Comparison of ENCODE assay signal across 8 cellular contexts in the genomic region with DNA sequence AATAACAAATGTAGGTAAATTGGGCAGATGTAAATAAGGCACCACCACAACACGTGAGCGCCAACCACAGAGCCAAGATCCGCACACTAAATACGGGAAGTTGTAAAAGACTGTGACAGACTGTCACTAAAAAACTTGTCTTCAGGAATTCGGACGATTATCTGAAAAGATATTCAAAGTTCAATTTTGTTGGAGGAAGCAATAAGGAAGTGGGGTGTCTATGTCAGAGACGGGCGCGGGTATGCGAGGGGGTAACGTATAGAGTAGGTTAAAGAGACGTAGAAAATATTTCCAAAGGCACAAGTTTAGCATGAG. TPM values are rescaled to one million over a fixed set of nuclear protein-coding genes. Genes with fewer than 3 reads are reported as not detected.
DNase-seq lines count a peak whose midpoint lies in the region; ATAC-seq lines count a peak whose summit lies in the region.

No MANE protein-coding gene starts in this region.

- intact Hi-C loops in left cardiac atrium (cut with DNase I), result no loop called here

- peaks cover 0 to 3% (median 0%) of the 10 kb centered on the region in 7 donors for H3K9me3 Mint-ChIP-seq in CD4-positive, CD25-positive, alpha-beta regulatory T cell

- H3K27me3 ChIP-seq in CD4-positive, CD25-positive, alpha-beta regulatory T cell (ENCODE audit: control insufficient read depth, insufficient read depth, low read length), result no peaks in the 10 kb centered on the region
- H3K27me3 ChIP-seq in HAP-1 (ENCODE audit: low read depth), result no peaks in the 10 kb centered on the region
- H3K27me3 ChIP-seq in skeletal muscle tissue (ENCODE audit: control insufficient read depth in 3 of 3, insufficient read depth in 3 of 3, low read length in 3 of 3), result no peaks in the 10 kb centered on the region

- peaks cover 35 to 70% (median 41%) of the 10 kb centered on the region in 4 donors for H3K4me1 Mint-ChIP-seq in CD4-positive, CD25-positive, alpha-beta regulatory T cell

- H3K27ac ChIP-seq in CD4-positive, CD25-positive, alpha-beta regulatory T cell (ENCODE audit: insufficient read depth, low read length, poor library complexity, severe bottlenecking), result peak overlapping the region; percentile 99
- peak overlapping the region; percentile 94 for H3K27ac ChIP-seq in skeletal muscle tissue (ENCODE audit: low read depth, low read length)

- H3K9ac ChIP-seq in skeletal muscle tissue (ENCODE audit: low read depth in 1 of 3, low read length in 3 of 3), result peak overlapping the region; percentile 79 to 93 (median 85)

- peak overlapping the region; percentile 91 for H3K4me3 ChIP-seq in CD4-positive, CD25-positive, alpha-beta regulatory T cell (ENCODE audit: low read depth, low read length)
- peak overlapping the region; percentile 48 for H3K4me3 ChIP-seq in HAP-1
- H3K4me3 ChIP-seq in skeletal muscle tissue (ENCODE audit: low read length in 3 of 3), result peak overlapping the region; percentile 72 to 88 (median 76)

- in situ Hi-C loops in HAP-1 (cut with MboI; ENCODE audit: low sequenced_read_pairs), result no loop called here

- no peaks in the 10 kb centered on the region for H3K9me3 ChIP-seq in CD4-positive, CD25-positive, alpha-beta regulatory T cell (ENCODE audit: control insufficient read depth in 2 of 2, low read length in 2 of 2)
- H3K9me3 ChIP-seq in HAP-1 (no peaks in the 10 kb centered on the region), skeletal muscle tissue (ENCODE audit: control insufficient read depth in 3 of 3, low read length in 3 of 3) (no peaks in the 10 kb centered on the region)

- peaks cover 7% of the 10 kb centered on the region for H3K36me3 Mint-ChIP-seq in CD4-positive, CD25-positive, alpha-beta regulatory T cell

- H3K36me3 ChIP-seq in CD4-positive, CD25-positive, alpha-beta regulatory T cell (ENCODE audit: control insufficient read depth, insufficient read depth, low read length), result peaks cover 11% of the 10 kb centered on the region
- peaks cover 33% of the 10 kb centered on the region for H3K36me3 ChIP-seq in HAP-1 (replicated peaks)
- peaks cover 6 to 10% (median 9%) of the 10 kb centered on the region in 3 donors for H3K36me3 ChIP-seq in skeletal muscle tissue (ENCODE audit: control insufficient read depth in 3 of 3, insufficient read depth in 3 of 3, low read length in 3 of 3)

- H3K4me3 Mint-ChIP-seq in CD4-positive, CD25-positive, alpha-beta regulatory T cell, result peak overlapping the region; percentile 89 to 98 (median 94)

- peaks cover 4% of the 10 kb centered on the region for H3K27me3 Mint-ChIP-seq in CD4-positive, CD25-positive, alpha-beta regulatory T cell

- peaks cover 60% of the 10 kb centered on the region for H3K4me1 ChIP-seq in CD4-positive, CD25-positive, alpha-beta regulatory T cell (ENCODE audit: control insufficient read depth, insufficient read depth, low read length, poor library complexity, severe bottlenecking)
- H3K4me1 ChIP-seq in HAP-1, result peaks cover 22% of the 10 kb centered on the region
- H3K4me1 ChIP-seq in skeletal muscle tissue (ENCODE audit: control insufficient read depth in 3 of 3, insufficient read depth in 3 of 3, low read length in 3 of 3), result peaks cover 42 to 46% (median 42%) of the 10 kb centered on the region in 3 donors

- H3K27ac Mint-ChIP-seq in CD4-positive, CD25-positive, alpha-beta regulatory T cell, result peak overlapping the region; percentile 100

- no peak for ATAC-seq in CD4-positive, CD25-positive, alpha-beta regulatory T cell (ENCODE audit: low read depth in 2 of 2)
- ATAC-seq in left cardiac atrium, result no peak

- peak in 2 of 3 donors; percentile 49 to 78 for DNase-seq in CD4-positive, CD25-positive, alpha-beta regulatory T cell
- no peak for DNase-seq in HAP-1 (ENCODE audit: low spot score in 2 of 2)
- peak; percentile 75 for DNase-seq in OCI-M1 (lab: John Stamatoyannopoulos, UW)
- DNase-seq in activated gamma-delta T cell treated with anti-CD3 and anti-CD28 coated beads, Interleukin-2, amount 50 U/mL, for 16 hours (ENCODE audit: low read depth), result peak; percentile 19
- DNase-seq in left cardiac atrium, result peak; percentile 30
- DNase-seq in NCI-H82 (lab: John Stamatoyannopoulos, UW), result no peak
- DNase-seq in NCI-H2171 treated with DMSO at 0.1 percent for 48 hours (lab: John Stamatoyannopoulos, UW), result no peak

RNA-seq across cellular contexts. Expression of gene HSP90B1, which starts 1.5 kb away (rescaled TPM):
- total RNA-seq in CD4-positive, CD25-positive, alpha-beta regulatory T cell, result 254 TPM
- 100 to 1,000 TPM; 119 to 158 (median 141) TPM for polyA plus RNA-seq in CD4-positive, CD25-positive, alpha-beta regulatory T cell
- total RNA-seq in left cardiac atrium (100 to 1,000 TPM; 591 to 724 TPM), skeletal muscle tissue (216 TPM)

RNA-seq across cellular contexts. Expression of gene TDG, which starts 37.0 kb away (rescaled TPM):
- total RNA-seq in CD4-positive, CD25-positive, alpha-beta regulatory T cell, result 26.7 TPM
- polyA plus RNA-seq in CD4-positive, CD25-positive, alpha-beta regulatory T cell, result 10 to 100 TPM; 18.6 to 23.0 (median 21.3) TPM
- total RNA-seq in left cardiac atrium (10 to 100 TPM; 10.8 to 20.1 TPM), skeletal muscle tissue (27.1 TPM)

Comparison
In these comparisons a context has a peak if more than half of its experiments do, and no peak if none do; other contexts are left out.
1. DNase-seq: peak in CD4-positive, CD25-positive, alpha-beta regulatory T cell (2 of 3), OCI-M1 (single experiment), activated gamma-delta T cell treated with anti-CD3 and anti-CD28 coated beads, Interleukin-2, amount 50 U/mL, for 16 hours (single experiment) and left cardiac atrium (single experiment); none in HAP-1 (0 of 2), NCI-H82 (single experiment) and NCI-H2171 treated with DMSO at 0.1 percent for 48 hours (single experiment).
2. Peak in every context shown above with its lines, with median percentiles within 50 percentile points of each other: H3K4me3 ChIP-seq.